ENCODE assay signal across 25 cellular contexts in the genomic region with DNA sequence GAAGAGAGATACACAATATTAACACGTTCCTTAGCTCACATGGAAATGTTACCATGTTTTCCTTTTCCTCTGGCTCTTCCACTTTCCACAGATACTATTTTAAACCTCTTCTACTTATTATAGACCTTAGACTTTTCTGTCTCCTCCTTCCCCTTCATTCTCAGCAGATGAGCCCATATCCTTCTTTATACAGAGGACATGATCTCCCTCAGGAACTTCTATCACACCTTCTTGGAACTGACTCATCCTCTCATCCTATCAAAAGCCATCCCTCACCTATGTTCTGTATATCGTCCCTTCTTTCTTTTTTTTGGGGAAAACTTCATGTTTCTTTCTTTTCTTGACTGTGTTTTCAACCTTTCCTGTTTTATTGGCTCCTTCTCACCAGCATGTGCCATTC.
"Had no signal": no experiment of that assay in that cellular context is flagged by ENCODE, and none has a peak within 500 bp of the region (broad histone marks: within the 10 kb centered on the region; RNA-seq: fewer than 3 reads in every experiment).

No MANE protein-coding gene starts in this region.

- ATAC-seq: activated T-helper 17 cell treated with anti-CD3 and anti-CD28 coated beads, Interleukin-2, amount 50 U/mL, for 72 hours; body of pancreas; left cardiac atrium; left ventricle myocardium superior; naive thymus-derived CD4-positive, alpha-beta T cell; stimulated activated effector memory CD8-positive, alpha-beta T cell treated with anti-CD3 and anti-CD28 coated beads, Interleukin-12 subunit alpha, Interleukin-12 subunit beta, amount 100 ng/mL, for 72 hours had no signal

- H3K27me3 Mint-ChIP-seq: activated naive CD8-positive, alpha-beta T cell treated with anti-CD3 and anti-CD28 coated beads for 36 hours; activated T-helper 17 cell treated with anti-CD3 and anti-CD28 coated beads, Interleukin-2, amount 50 U/mL, for 72 hours; naive thymus-derived CD4-positive, alpha-beta T cell; stimulated activated naive CD8-positive, alpha-beta T cell treated with anti-CD3 and anti-CD28 coated beads, Interleukin-15, Interleukin-2, amounts not matched to agents 100 ng/mL and 50 ng/mL, for 24 hours had no signal

- H3K9me3 Mint-ChIP-seq: activated naive CD8-positive, alpha-beta T cell treated with anti-CD3 and anti-CD28 coated beads for 36 hours; activated T-helper 17 cell treated with anti-CD3 and anti-CD28 coated beads, Interleukin-2, amount 50 U/mL, for 72 hours; stimulated activated effector memory CD8-positive, alpha-beta T cell treated with anti-CD3 and anti-CD28 coated beads, Interleukin-12 subunit alpha, Interleukin-12 subunit beta, amount 100 ng/mL, for 72 hours; stimulated activated naive CD8-positive, alpha-beta T cell treated with anti-CD3 and anti-CD28 coated beads, Interleukin-15, Interleukin-2, amounts not matched to agents 100 ng/mL and 50 ng/mL, for 24 hours; T-helper 2 cell treated with Interferon-gamma antibody and Interleukin-4, amounts not matched to agents 5 μg/mL and 100 μg/mL, for 36 hours had no signal

- H3K4me3 Mint-ChIP-seq: activated naive CD8-positive, alpha-beta T cell treated with anti-CD3 and anti-CD28 coated beads for 36 hours; activated T-helper 17 cell treated with anti-CD3 and anti-CD28 coated beads, Interleukin-2, amount 50 U/mL, for 72 hours; stimulated activated effector memory CD8-positive, alpha-beta T cell treated with anti-CD3 and anti-CD28 coated beads, Interleukin-12 subunit alpha, Interleukin-12 subunit beta, amount 100 ng/mL, for 72 hours; stimulated activated naive CD8-positive, alpha-beta T cell treated with anti-CD3 and anti-CD28 coated beads, Interleukin-15, Interleukin-2, amounts not matched to agents 100 ng/mL and 50 ng/mL, for 24 hours; T-helper 2 cell treated with Interferon-gamma antibody and Interleukin-4, amounts not matched to agents 5 μg/mL and 100 μg/mL, for 36 hours had no signal

- DNase-seq: activated CD4-positive, alpha-beta T cell treated with anti-CD3 and anti-CD28 coated beads for 4 hours; activated CD4-positive, alpha-beta T cell treated with anti-CD3 and anti-CD28 coated beads, Interleukin-2, amount 50 U/mL, for 48 hours; activated CD8-positive, alpha-beta memory T cell treated with anti-CD3 and anti-CD28 coated beads for 24 hours; activated gamma-delta T cell treated with Interleukin-2 at 50 U/mL for 16 hours; activated naive CD8-positive, alpha-beta T cell treated with anti-CD3 and anti-CD28 coated beads for 36 hours; activated T-cell treated with anti-CD3 and anti-CD28 coated beads, Interleukin-2, amount 50 U/mL, for 1 hour; adrenal gland; aorta; body of pancreas; dorsolateral prefrontal cortex; effector memory CD4-positive, alpha-beta T cell; left cardiac atrium; left ventricle myocardium superior; naive thymus-derived CD4-positive, alpha-beta T cell; posterior cingulate gyrus; retina; sigmoid colon; small intestine; stimulated activated CD4-positive, alpha-beta T cell treated with anti-CD3 and anti-CD28 coated beads, Interleukin-4, amount 100 ng/mL, for 24 hours; T-helper 1 cell; trophoblast cell had no signal

- H3K27ac Mint-ChIP-seq: activated naive CD8-positive, alpha-beta T cell treated with anti-CD3 and anti-CD28 coated beads for 36 hours; activated T-helper 17 cell treated with anti-CD3 and anti-CD28 coated beads, Interleukin-2, amount 50 U/mL, for 72 hours; stimulated activated effector memory CD8-positive, alpha-beta T cell treated with anti-CD3 and anti-CD28 coated beads, Interleukin-12 subunit alpha, Interleukin-12 subunit beta, amount 100 ng/mL, for 72 hours; stimulated activated naive CD8-positive, alpha-beta T cell treated with anti-CD3 and anti-CD28 coated beads, Interleukin-15, Interleukin-2, amounts not matched to agents 100 ng/mL and 50 ng/mL, for 24 hours; T-helper 2 cell treated with Interferon-gamma antibody and Interleukin-4, amounts not matched to agents 5 μg/mL and 100 μg/mL, for 36 hours had no signal
